9 cellular contexts compared by ENCODE assay signal in genomic region chr1:151494741-151495281, GRCh38. TPM values are rescaled to one million over a fixed set of nuclear protein-coding genes. Genes with fewer than 3 reads are reported as not detected.
DNase-seq lines count a peak whose midpoint lies in the region; ATAC-seq, FAIRE-seq and TF ChIP-seq lines count a peak whose summit lies in the region.
"Had no signal": no experiment of that assay in that cellular context is flagged by ENCODE, and none has a peak within 500 bp of the region (broad histone marks: within the 10 kb centered on the region; RNA-seq: fewer than 3 reads in every experiment).

No MANE protein-coding gene starts in this region.

- no peak for DNase-seq in GM12892 (ENCODE audit: insufficient read length)
- peak; percentile 91 for DNase-seq in NCI-H1694 treated with DMSO at 0.1 percent for 48 hours (lab: John Stamatoyannopoulos, UW)
- peak; percentile 90 for DNase-seq in endodermal cell
- no peak for DNase-seq in sciatic nerve (ENCODE audit: low spot score)
- no peak for DNase-seq in 8988T
- DNase-seq in stimulated activated CD4-positive, alpha-beta T cell treated with anti-CD3 and anti-CD28 coated beads, Interleukin-4, amount 100 ng/mL, for 1 hour, result no peak
- no peak for DNase-seq in prostate gland (ENCODE audit: low spot score)

- H3K4me1 ChIP-seq in endodermal cell (ENCODE audit: control insufficient read depth, insufficient read depth, low read length) (peaks cover 14% of the 10 kb centered on the region), prostate gland (replicated peaks) (no peaks in the 10 kb centered on the region)

- no peaks in the 10 kb centered on the region for H3K27me3 ChIP-seq in endodermal cell (ENCODE audit: control insufficient read depth, insufficient read depth, low read length, poor library complexity, severe bottlenecking)
- H3K27me3 ChIP-seq in prostate gland (replicated peaks; ENCODE audit: insufficient read depth), result no peaks in the 10 kb centered on the region

- H3K9ac ChIP-seq in endodermal cell (ENCODE audit: extremely low read depth, low read length, poor library complexity, severe bottlenecking), result no peak overlapping the region

- TF ChIP-seq POLR2A in GM12892 (IDR thresholded peaks at IDR 0.05; ENCODE audit: low read depth, low read length) (no peak), prostate gland (IDR thresholded peaks at IDR 0.05) (no peak)

- H3K36me3 ChIP-seq in endodermal cell (ENCODE audit: control insufficient read depth, insufficient read depth, low read length) (no peaks in the 10 kb centered on the region), prostate gland (no peaks in the 10 kb centered on the region)

- no peaks in the 10 kb centered on the region for H3K9me3 Mint-ChIP-seq in endodermal cell

- TF ChIP-seq CTCF in endodermal cell (conservative IDR thresholded peaks at IDR 0.05), result no peak
- TF ChIP-seq CTCF in prostate gland (IDR thresholded peaks at IDR 0.05), result no peak

- peaks cover 2% of the 10 kb centered on the region for H3K27me3 Mint-ChIP-seq in endodermal cell (ENCODE audit: insufficient read depth)

- H3K9me3 ChIP-seq in endodermal cell (ENCODE audit: control insufficient read depth, low read length) (no peaks in the 10 kb centered on the region), prostate gland (no peaks in the 10 kb centered on the region)

- H3K4me1 Mint-ChIP-seq in endodermal cell, result peaks cover 31% of the 10 kb centered on the region

- H3K27ac Mint-ChIP-seq in endodermal cell, result no peak overlapping the region

- intact Hi-C loops in sciatic nerve (cut with DNase I) (no loop called here), prostate gland (cut with DNase I) (no loop called here)

- H3K4me3 ChIP-seq in endodermal cell (ENCODE audit: low read length) (no peak overlapping the region), prostate gland (no peak overlapping the region)

- H3K27ac ChIP-seq in endodermal cell (ENCODE audit: low read depth, low read length) (no peak overlapping the region), prostate gland (no peak overlapping the region)

- FAIRE-seq in GM12892 (lab: Jason Lieb, UNC), result peak; percentile 17

- no peak overlapping the region for H3K4me3 Mint-ChIP-seq in endodermal cell

- WGBS in endodermal cell (ENCODE audit: insufficient coverage in 1 of 2, insufficient read length in 1 of 2), 2 experiments, result 0% methylated on average over 1 of the region's 1 CpG; no CpG with 5 or more reads in 1 of the 2 experiments
- WGBS in prostate gland, result 0% methylated on average over 1 of the region's 1 CpG

- H3K36me3 Mint-ChIP-seq in endodermal cell (ENCODE audit: low read depth), result no peaks in the 10 kb centered on the region

- ATAC-seq in sciatic nerve (peak; percentile 70), HG02798 (IDR thresholded peaks at IDR 0.05; ENCODE audit: poor library complexity, unreplicated experiment) (no peak)

RNA-seq across cellular contexts. Expression of gene CGN, which starts 16.4 kb away (rescaled TPM):
- polyA plus RNA-seq in GM12892 (2012; ENCODE audit: missing spikeins), result 1.7 TPM
- total RNA-seq in endodermal cell (10 to 100 TPM; 39.7 to 39.9 TPM), sciatic nerve (2.0 TPM), prostate gland (10 to 100 TPM; 23.2 to 37.5 TPM)
- 14.2 TPM for polyA plus RNA-seq in endodermal cell (2013, experiment 1 of 2)
- polyA plus RNA-seq in endodermal cell (2013, experiment 2 of 2), result 10.8 TPM
- total RNA-seq: osteoblast had no signal

RNA-seq across cellular contexts. Expression of gene POGZ, which starts 35.5 kb away (rescaled TPM):
- 44.2 TPM for polyA plus RNA-seq in GM12892 (2012; ENCODE audit: missing spikeins)
- total RNA-seq in endodermal cell (100 to 1,000 TPM; 138 to 165 TPM), sciatic nerve (165 TPM), prostate gland (100 to 1,000 TPM in 1 of 2 donors, 10 to 100 TPM in 1; 34.5 to 126 TPM)
- 81.3 TPM for polyA plus RNA-seq in endodermal cell (2013, experiment 1 of 2)
- 75.7 TPM for polyA plus RNA-seq in endodermal cell (2013, experiment 2 of 2)

RNA-seq across cellular contexts. Expression of gene TUFT1, which starts 45.3 kb away (rescaled TPM):
- polyA plus RNA-seq in GM12892 (2012; ENCODE audit: missing spikeins), result 1.3 TPM
- total RNA-seq in endodermal cell, result 10 to 100 TPM; 12.7 to 18.3 TPM
- 8.4 TPM for polyA plus RNA-seq in endodermal cell (2013, experiment 1 of 2)
- polyA plus RNA-seq in endodermal cell (2013, experiment 2 of 2), result 7.3 TPM
- total RNA-seq in sciatic nerve, result 3.2 TPM
- 10 to 100 TPM; 15.2 to 29.0 TPM for total RNA-seq in prostate gland

Comparison
In these comparisons a context has a peak if more than half of its experiments do, and no peak if none do; other contexts are left out.
1. DNase-seq: peak in NCI-H1694 treated with DMSO at 0.1 percent for 48 hours (single experiment) and endodermal cell (single experiment); none in GM12892 (single experiment), sciatic nerve (single experiment), 8988T (single experiment), stimulated activated CD4-positive, alpha-beta T cell treated with anti-CD3 and anti-CD28 coated beads, Interleukin-4, amount 100 ng/mL, for 1 hour (single experiment) and prostate gland (single experiment).